Comparison of ENCODE assay signal across 27 cellular contexts in the genomic region with DNA sequence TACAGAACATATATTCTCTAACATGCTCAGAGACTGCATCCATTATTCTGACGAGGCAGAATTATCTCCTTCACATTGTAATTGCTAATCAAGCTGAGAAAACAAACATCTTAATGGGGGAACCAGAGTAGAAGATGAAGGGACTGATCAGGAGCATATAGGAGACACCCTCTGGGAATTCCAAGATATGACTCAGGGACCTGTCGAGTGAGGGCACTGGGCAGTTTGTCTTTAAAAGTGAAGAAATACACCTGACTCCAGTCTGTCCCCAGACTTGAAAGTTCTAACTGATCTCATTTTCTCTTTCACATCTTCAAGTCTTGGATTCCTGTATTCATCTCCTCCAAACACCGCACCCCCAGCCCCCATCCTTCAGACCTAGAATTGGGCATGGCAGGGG.
"Had no signal": no experiment of that assay in that cellular context is flagged by ENCODE, and none has a peak within 500 bp of the region (broad histone marks: within the 10 kb centered on the region; RNA-seq: fewer than 3 reads in every experiment).

No MANE protein-coding gene starts in this region.

- H3K9me3 ChIP-seq: gastrocnemius medialis, ovary, testis had no signal

- ATAC-seq: esophagus mucosa; gastrocnemius medialis; left colon; left ventricle myocardium superior; lower lobe of right lung; natural killer cell; psoas muscle; right cardiac atrium; stimulated activated memory B cell treated with anti-CD40 and anti-IgM and Interleukin-4, amounts not matched to agents 10 μg/mL and 1 μg/mL and 100 μg/mL, for 72 hours; stimulated activated naive CD8-positive, alpha-beta T cell treated with anti-CD3 and anti-CD28 coated beads, Interleukin-15, Interleukin-2, amounts not matched to agents 100 U/mL and 50 U/mL, for 24 hours had no signal

- H3K4me1 Mint-ChIP-seq: memory B cell; stimulated activated memory B cell treated with anti-CD40 and anti-IgM and Interleukin-4, amounts not matched to agents 10 μg/mL and 1 μg/mL and 100 μg/mL, for 72 hours had no signal

- H3K36me3 ChIP-seq: gastrocnemius medialis, lower lobe of right lung, ovary, spleen, tibial artery, upper lobe of left lung had no signal

- H3K27ac Mint-ChIP-seq: memory B cell; natural killer cell; stimulated activated memory B cell treated with anti-CD40 and anti-IgM and Interleukin-4, amounts not matched to agents 10 μg/mL and 1 μg/mL and 100 μg/mL, for 72 hours had no signal

- H3K79me2 ChIP-seq: hepatocyte had no signal

- H3K27me3 ChIP-seq: dorsolateral prefrontal cortex, gastrocnemius medialis, hepatocyte, ovary, spleen, testis, tibial artery, upper lobe of left lung had no signal

- H3K27me3 Mint-ChIP-seq: stimulated activated memory B cell treated with anti-CD40 and anti-IgM and Interleukin-4, amounts not matched to agents 10 μg/mL and 1 μg/mL and 100 μg/mL, for 72 hours had no signal

- H3K4me1 ChIP-seq: gastrocnemius medialis, lower lobe of right lung, psoas muscle, spleen, testis, upper lobe of left lung had no signal

- H2AFZ ChIP-seq: hepatocyte had no signal

- H3K4me3 Mint-ChIP-seq: memory B cell; natural killer cell; stimulated activated memory B cell treated with anti-CD40 and anti-IgM and Interleukin-4, amounts not matched to agents 10 μg/mL and 1 μg/mL and 100 μg/mL, for 72 hours had no signal

- H3K4me3 ChIP-seq: dorsolateral prefrontal cortex, gastrocnemius medialis, hepatocyte, lower lobe of right lung, ovary, psoas muscle, skin epidermis, spleen, testis, tibial artery, upper lobe of left lung had no signal

- H3K36me3 Mint-ChIP-seq: memory B cell; natural killer cell; stimulated activated memory B cell treated with anti-CD40 and anti-IgM and Interleukin-4, amounts not matched to agents 10 μg/mL and 1 μg/mL and 100 μg/mL, for 72 hours had no signal

- DNase-seq: dorsolateral prefrontal cortex; effector CD4-positive, alpha-beta T cell; foreskin fibroblast; gastrocnemius medialis; head of caudate nucleus; left colon; left ventricle myocardium superior; lower lobe of right lung; natural killer cell; occipital lobe; ovary; posterior cingulate gyrus; psoas muscle; right cardiac atrium; spleen; stimulated activated CD4-positive, alpha-beta T cell treated with anti-CD3 and anti-CD28 coated beads, Interleukin-4, amount 100 ng/mL, for 4 hours; stimulated activated naive CD8-positive, alpha-beta T cell treated with anti-CD3 and anti-CD28 coated beads, Interleukin-15, Interleukin-2, amounts not matched to agents 100 U/mL and 50 U/mL, for 24 hours; substantia nigra; testis; tibial artery; upper lobe of left lung had no signal

- H3K4me2 ChIP-seq: hepatocyte had no signal

- H3K9me3 Mint-ChIP-seq: natural killer cell had no signal

- H3K27ac ChIP-seq: dorsolateral prefrontal cortex, epithelial cell of prostate, gastrocnemius medialis, hepatocyte, lower lobe of right lung, ovary, psoas muscle, spleen, testis, tibial artery, upper lobe of left lung had no signal
